9 cellular contexts compared by ENCODE assay signal in genomic region chr9:114591206-114591853, GRCh38. TPM values are rescaled to one million over a fixed set of nuclear protein-coding genes. Genes with fewer than 3 reads are reported as not detected.
A peak's percentile ranks its signal among the peaks of the same experiment; 100 is the strongest.
DNase-seq lines count a peak whose midpoint lies in the region; ATAC-seq and TF ChIP-seq lines count a peak whose summit lies in the region.
"Had no signal": no experiment of that assay in that cellular context is flagged by ENCODE, and none has a peak within 500 bp of the region (broad histone marks: within the 10 kb centered on the region; RNA-seq: fewer than 3 reads in every experiment).

No MANE protein-coding gene starts in this region.

- H3K4me1 Mint-ChIP-seq in effector memory CD8-positive, alpha-beta T cell (ENCODE audit: low read depth in 2 of 2): peaks cover 54 to 76% of the 10 kb centered on the region in 2 donors
- H3K4me1 Mint-ChIP-seq in neural crest cell: peaks cover 32% of the 10 kb centered on the region

- no peak overlapping the region for H2AFZ ChIP-seq in DND-41 (ENCODE audit: low read depth, low read length)
- H2AFZ ChIP-seq in OCI-LY3 (ENCODE audit: low read depth, low read length): no peak overlapping the region

- peaks cover 48% of the 10 kb centered on the region for H3K36me3 ChIP-seq in DND-41 (ENCODE audit: insufficient read depth, low read length)
- H3K36me3 ChIP-seq in OCI-LY3 (replicated peaks; ENCODE audit: low read depth, low read length): peaks cover 30% of the 10 kb centered on the region
- H3K36me3 ChIP-seq in SJCRH30: peaks cover 38% of the 10 kb centered on the region

- ATAC-seq in DND-41 (ENCODE audit: insufficient read depth, low read depth): no peak
- no peak for ATAC-seq in effector memory CD8-positive, alpha-beta T cell (replicated peaks)

- H3K27ac Mint-ChIP-seq in effector memory CD8-positive, alpha-beta T cell: peak overlapping the region; percentile 89 to 93
- H3K27ac Mint-ChIP-seq in neural crest cell (ENCODE audit: unreplicated experiment): no peak overlapping the region

- no peaks in the 10 kb centered on the region for H3K27me3 ChIP-seq in DND-41 (ENCODE audit: insufficient read depth, low read length, poor library complexity)
- H3K27me3 ChIP-seq in OCI-LY3 (ENCODE audit: low read depth, low read length): no peaks in the 10 kb centered on the region
- H3K27me3 ChIP-seq in SJCRH30: no peaks in the 10 kb centered on the region

- H3K9me3 ChIP-seq in DND-41 (ENCODE audit: insufficient read depth, low read length, severe bottlenecking) (no peaks in the 10 kb centered on the region), OCI-LY3 (ENCODE audit: insufficient read depth, low read length) (no peaks in the 10 kb centered on the region), SJCRH30 (replicated peaks) (no peaks in the 10 kb centered on the region)

- H3K9ac ChIP-seq in DND-41 (ENCODE audit: low read depth, low read length) (0 out of 2 replicates have a peak overlapping the region, but pooled peaks have one; percentile 23), OCI-LY3 (ENCODE audit: low read length) (no peak overlapping the region)

- H3K27ac ChIP-seq in DND-41 (ENCODE audit: low read length): no peak overlapping the region
- peak overlapping the region; percentile 16 for H3K27ac ChIP-seq in OCI-LY3 (ENCODE audit: low read length)
- H3K27ac ChIP-seq in SJCRH30: no peak overlapping the region

- no peak overlapping the region for H3K4me3 ChIP-seq in DND-41 (ENCODE audit: low read depth in 1 of 2, low read length in 2 of 2)
- H3K4me3 ChIP-seq in OCI-LY3 (ENCODE audit: low read length): no peak overlapping the region
- no peak overlapping the region for H3K4me3 ChIP-seq in SJCRH30

- H3K4me2 ChIP-seq in DND-41 (ENCODE audit: insufficient read depth, low read length) (peak overlapping the region; percentile 42; the same call in 1 of the 2 replicates), OCI-LY3 (ENCODE audit: low read length) (peak overlapping the region; percentile 4; the same call in 1 of the 2 replicates)

- no peaks in the 10 kb centered on the region for H3K9me3 Mint-ChIP-seq in effector memory CD8-positive, alpha-beta T cell
- no peaks in the 10 kb centered on the region for H3K9me3 Mint-ChIP-seq in neural crest cell

- DNase-seq in DND-41 (no peak), neural crest cell (ENCODE audit: low read depth, low spot score) (no peak), SJCRH30 (no peak), HuH-7 (ENCODE audit: low spot score) (no peak), NCI-H187 treated with DMSO at 0.1 percent for 48 hours (lab: John Stamatoyannopoulos, UW) (no peak)
- no peak for DNase-seq in effector memory CD8-positive, alpha-beta T cell
- no peak for DNase-seq in activated CD8-positive, alpha-beta memory T cell treated with anti-CD3 and anti-CD28 coated beads, Interleukin-2, amount 50 U/mL, for 4 hours
- DNase-seq: islet precursor cell had no signal

- H3K4me1 ChIP-seq in DND-41 (ENCODE audit: insufficient read depth, low read length): peaks cover 48% of the 10 kb centered on the region
- peaks cover 33% of the 10 kb centered on the region for H3K4me1 ChIP-seq in OCI-LY3 (ENCODE audit: low read length)
- peaks cover 9% of the 10 kb centered on the region; the same call in 1 of the 2 replicates for H3K4me1 ChIP-seq in SJCRH30

- peak overlapping the region; percentile 60 to 96 for H3K4me3 Mint-ChIP-seq in effector memory CD8-positive, alpha-beta T cell
- peak overlapping the region; percentile 67 for H3K4me3 Mint-ChIP-seq in neural crest cell

- peaks cover 43% of the 10 kb centered on the region for H4K20me1 ChIP-seq in DND-41 (ENCODE audit: insufficient read depth, low read length)
- H4K20me1 ChIP-seq in OCI-LY3 (ENCODE audit: insufficient read depth, low read length): peaks cover 31% of the 10 kb centered on the region; the same call in 1 of the 2 replicates

- H3K36me3 Mint-ChIP-seq in effector memory CD8-positive, alpha-beta T cell (ENCODE audit: insufficient read depth): peaks cover 70% of the 10 kb centered on the region
- H3K36me3 Mint-ChIP-seq in neural crest cell (ENCODE audit: low read depth): peaks cover 10% of the 10 kb centered on the region

- no peaks in the 10 kb centered on the region for H3K27me3 Mint-ChIP-seq in effector memory CD8-positive, alpha-beta T cell
- no peaks in the 10 kb centered on the region for H3K27me3 Mint-ChIP-seq in neural crest cell (ENCODE audit: low read depth)

- TF ChIP-seq CTCF in DND-41 (IDR thresholded peaks at IDR 0.05; ENCODE audit: borderline replicate concordance, extremely low read depth, low read length, poor library complexity, severe bottlenecking): no peak
- no peak for TF ChIP-seq CTCF in OCI-LY3 (IDR thresholded peaks at IDR 0.05; ENCODE audit: low read depth, low read length)
- TF ChIP-seq CTCF in neural crest cell (conservative IDR thresholded peaks at IDR 0.05): no peak

- peaks cover 79% of the 10 kb centered on the region for H3K79me2 ChIP-seq in DND-41 (ENCODE audit: insufficient read depth, low read length)
- H3K79me2 ChIP-seq in OCI-LY3 (ENCODE audit: low read length): peaks cover 79% of the 10 kb centered on the region

RNA-seq across cellular contexts. Expression of gene ATP6V1G1, which starts 3.8 kb away (rescaled TPM):
- 111 and 112 TPM in 2 replicates for total RNA-seq in neural crest cell
- total RNA-seq in SJCRH30 (2014; rRNA removed; shearing (Covaris generic)): 125 and 128 TPM in 2 replicates

RNA-seq across cellular contexts. Expression of gene TMEM268, which starts 19.8 kb away (rescaled TPM):
- total RNA-seq in neural crest cell: 9.3 and 9.8 TPM in 2 replicates
- total RNA-seq in SJCRH30 (2014; rRNA removed; shearing (Covaris generic)): 9.8 and 10.2 TPM in 2 replicates
